Comparison of ENCODE assay signal across 14 cellular contexts in genomic region chr15:68598171-68599152, GRCh38. TPM values are rescaled to one million over a fixed set of nuclear protein-coding genes. Genes with fewer than 3 reads are reported as not detected.
DNase-seq lines count a peak whose midpoint lies in the region; ATAC-seq and TF ChIP-seq lines count a peak whose summit lies in the region.
"Had no signal": no experiment of that assay in that cellular context is flagged by ENCODE, and none has a peak within 500 bp of the region (broad histone marks: within the 10 kb centered on the region; RNA-seq: fewer than 3 reads in every experiment).

No MANE protein-coding gene starts in this region.

- peak overlapping the region; percentile 97 for H3K27ac Mint-ChIP-seq in neural crest cell (ENCODE audit: unreplicated experiment)
- H3K27ac Mint-ChIP-seq: activated T-cell treated with anti-CD3 and anti-CD28 coated beads, Interleukin-2, amount 50 U/mL, for 24 hours had no signal

- no peaks in the 10 kb centered on the region for H3K79me2 ChIP-seq in mammary epithelial cell (ENCODE audit: insufficient read depth, low read length)

- no peak for TF ChIP-seq POLR2A in breast epithelium (IDR thresholded peaks at IDR 0.05)
- no peak for TF ChIP-seq POLR2A in uterus (IDR thresholded peaks at IDR 0.05)

- H4K20me1 ChIP-seq in mammary epithelial cell (ENCODE audit: insufficient read depth, low read length) = no peaks in the 10 kb centered on the region

- peaks cover 91% of the 10 kb centered on the region for H3K4me1 Mint-ChIP-seq in neural crest cell

- CTCF ChIA-PET in mammary epithelial cell (lab: Charles Lee; ENCODE audit: low non-redundant PET) = no interaction called here

- H3K36me3 Mint-ChIP-seq in neural crest cell (ENCODE audit: low read depth) = no peaks in the 10 kb centered on the region
- H3K36me3 Mint-ChIP-seq: type B pancreatic cell had no signal

- no peak for DNase-seq in breast epithelium (ENCODE audit: low spot score in 2 of 2)
- no peak for DNase-seq in mammary epithelial cell
- peak; percentile 52 for DNase-seq in fibroblast of peridontal ligament (ENCODE audit: extremely low read depth)
- DNase-seq in neural crest cell (ENCODE audit: low read depth, low spot score) = no peak
- DNase-seq in uterus = peak in 1 of 2 donors; percentile 60
- DNase-seq in left colon = no peak
- no peak for DNase-seq in DMS53 treated with DMSO at 0.1 percent for 48 hours (lab: John Stamatoyannopoulos, UW; ENCODE audit: unreplicated experiment)
- DNase-seq in MV-4-11 (lab: John Stamatoyannopoulos, UW) = no peak
- DNase-seq: activated CD4-positive, CD25-positive, alpha-beta regulatory T cell; activated T-cell treated with anti-CD3 and anti-CD28 coated beads, Interleukin-2, amount 50 U/mL, for 24 hours; DMS153; NCI-H1092 treated with DMSO at 0.1 percent for 48 hours; NCI-H526 had no signal

- H3K4me2 ChIP-seq in mammary epithelial cell (ENCODE audit: insufficient read depth, low read depth, low read length) = no peak overlapping the region

- H3K9me3 Mint-ChIP-seq in neural crest cell = no peaks in the 10 kb centered on the region
- H3K9me3 Mint-ChIP-seq: activated T-cell treated with anti-CD3 and anti-CD28 coated beads, Interleukin-2, amount 50 U/mL, for 24 hours; type B pancreatic cell had no signal

- H3K36me3 ChIP-seq in breast epithelium (no peaks in the 10 kb centered on the region), mammary epithelial cell (ENCODE audit: insufficient read depth, low read length) (no peaks in the 10 kb centered on the region), uterus (no peaks in the 10 kb centered on the region)

- no peak overlapping the region for H3K9ac ChIP-seq in mammary epithelial cell (ENCODE audit: insufficient read depth, low read length)

- no peak for ATAC-seq in left colon

- in situ Hi-C loops in mammary epithelial cell (cut with MboI; ENCODE audit: low sequenced_read_pairs in 2 of 2) = no loop called here

- H3K9me3 ChIP-seq in breast epithelium = no peaks in the 10 kb centered on the region
- H3K9me3 ChIP-seq in mammary epithelial cell (replicated peaks; ENCODE audit: insufficient read depth, low read length) = no peaks in the 10 kb centered on the region
- no peaks in the 10 kb centered on the region for H3K9me3 ChIP-seq in uterus

- intact Hi-C loops in breast epithelium (cut with DNase I; ENCODE audit: low total_unique reads) = no loop called here
- intact Hi-C loops in mammary epithelial cell (cut with micrococcal nuclease) = no loop called here
- intact Hi-C loops in uterus (cut with DNase I; ENCODE audit: low total_unique reads) = no loop called here
- intact Hi-C loops in left colon (cut with DNase I, micrococcal nuclease) = no loop called here

- no TSS peak for BruUV-seq in mammary epithelial cell (replicated peaks; lab: Mats Ljungman, UMichigan)

- H3K27ac ChIP-seq in breast epithelium (peak overlapping the region; percentile 58 to 88), mammary epithelial cell (ENCODE audit: insufficient read depth, low read depth, low read length) (no peak overlapping the region), uterus (peak overlapping the region; percentile 44 to 66)

- no peaks in the 10 kb centered on the region for H3K27me3 ChIP-seq in breast epithelium
- H3K27me3 ChIP-seq in mammary epithelial cell (ENCODE audit: insufficient read depth, low read length) = no peaks in the 10 kb centered on the region
- H3K27me3 ChIP-seq in uterus = no peaks in the 10 kb centered on the region

- H3K27me3 Mint-ChIP-seq in neural crest cell (ENCODE audit: low read depth) = no peaks in the 10 kb centered on the region

- H3K4me3 ChIP-seq in breast epithelium = no peak overlapping the region
- H3K4me3 ChIP-seq in mammary epithelial cell (replicated peaks in 1 of 3; ENCODE audit: insufficient read depth in 1 of 3, low read depth in 2 of 3, low read length in 3 of 3) = no peak overlapping the region
- H3K4me3 ChIP-seq in uterus = no peak overlapping the region

- peaks cover 0 to 11% of the 10 kb centered on the region in 2 donors for H3K4me1 ChIP-seq in breast epithelium
- H3K4me1 ChIP-seq in mammary epithelial cell (ENCODE audit: insufficient read depth, low read length) = no peaks in the 10 kb centered on the region
- peaks cover 0 to 10% of the 10 kb centered on the region in 2 donors for H3K4me1 ChIP-seq in uterus

- H2AFZ ChIP-seq in mammary epithelial cell (ENCODE audit: low read depth, low read length) = no peak overlapping the region

- TF ChIP-seq CTCF in breast epithelium (IDR thresholded peaks at IDR 0.05) (no peak), mammary epithelial cell (conservative IDR thresholded peaks at IDR 0.05 in 1 of 2, IDR thresholded peaks at IDR 0.05 in 1 of 2; ENCODE audit: extremely low read depth in 1 of 2, insufficient read depth in 1 of 2, low read depth in 1 of 2, low read length in 2 of 2) (no peak), neural crest cell (conservative IDR thresholded peaks at IDR 0.05) (no peak), uterus (IDR thresholded peaks at IDR 0.05) (no peak)

- dilution Hi-C loops in mammary epithelial cell (cut with HindIII; ENCODE audit: low sequenced_read_pairs) = no loop called here

- H3K4me3 Mint-ChIP-seq in neural crest cell = peak overlapping the region; percentile 72
- H3K4me3 Mint-ChIP-seq: activated T-cell treated with anti-CD3 and anti-CD28 coated beads, Interleukin-2, amount 50 U/mL, for 24 hours; type B pancreatic cell had no signal

- whole genome bisulfite sequencing in mammary epithelial cell (ENCODE audit: low coverage, missing lambda C conversion rate) = 63% methylated on average over 12 of the region's 14 CpGs

RNA-seq across cellular contexts. Expression of gene CORO2B, which starts 19.7 kb away (rescaled TPM):
- 10 to 100 TPM in 1 of 3 donors, 1 to 10 TPM in 2; 2.9 to 11.2 (median 3.5) TPM for total RNA-seq in breast epithelium
- total RNA-seq in mammary epithelial cell = 1 to 10 TPM; 3.2 to 4.3 TPM
- 2.6 TPM for polyA plus RNA-seq in mammary epithelial cell
- 2.7 TPM for polyA minus RNA-seq in mammary epithelial cell
- total RNA-seq in neural crest cell = 21.3 and 23.1 TPM in 2 replicates
- total RNA-seq in uterus = 10 to 100 TPM in 1 of 4 donors, 1 to 10 TPM in 3; 1.3 to 18.2 (median 7.0) TPM
- total RNA-seq in left colon = 1 to 10 TPM in 1 of 2 donors, under 1 TPM in 1; 0.67 to 1.6 TPM
